Comparison of ENCODE assay signal across 10 cellular contexts in genomic region chr5:132687995-132688394, GRCh38. TPM values are rescaled to one million over a fixed set of nuclear protein-coding genes. Genes with fewer than 3 reads are reported as not detected.
DNase-seq lines count a peak whose midpoint lies in the region; ATAC-seq, FAIRE-seq and TF ChIP-seq lines count a peak whose summit lies in the region.
"Had no signal": no experiment of that assay in that cellular context is flagged by ENCODE, and none has a peak within 500 bp of the region (broad histone marks: within the 10 kb centered on the region; RNA-seq: fewer than 3 reads in every experiment).

No MANE protein-coding gene starts in this region.

- POLR2A ChIA-PET in PC-3 (lab: Charles Lee; ENCODE audit: unreplicated experiment) = no interaction called here

- TF ChIP-seq CTCF in PC-3 (conservative IDR thresholded peaks at IDR 0.05; ENCODE audit: low read depth, low read length) = no peak
- no peak for TF ChIP-seq CTCF in MM.1S (IDR thresholded peaks at IDR 0.05; ENCODE audit: low read length)

- H3K36me3 ChIP-seq in effector memory CD4-positive, alpha-beta T cell (ENCODE audit: control insufficient read depth, insufficient read depth, low read length) = no peaks in the 10 kb centered on the region
- H3K36me3 ChIP-seq in PC-3 (ENCODE audit: low read depth, low read length) (no peaks in the 10 kb centered on the region), MM.1S (replicated peaks; ENCODE audit: insufficient read depth, low read length) (no peaks in the 10 kb centered on the region)

- H3F3A ChIP-seq in PC-3 (ENCODE audit: low read length, unreplicated experiment) (no peaks in the 10 kb centered on the region), MM.1S (ENCODE audit: insufficient read depth, low read length) (no peaks in the 10 kb centered on the region)

- H3K4me3 ChIP-seq in effector memory CD4-positive, alpha-beta T cell (ENCODE audit: insufficient read depth, low read depth, low read length, poor library complexity, severe bottlenecking) = no peak overlapping the region
- H3K4me3 ChIP-seq in PC-3 (ENCODE audit: low read length) (no peak overlapping the region), MM.1S (ENCODE audit: low read length) (no peak overlapping the region)

- CTCF ChIA-PET in PC-3 (lab: Charles Lee) = no interaction called here

- H3K79me2 ChIP-seq in PC-3 (ENCODE audit: low read length) (no peaks in the 10 kb centered on the region), MM.1S (ENCODE audit: low read length) (no peaks in the 10 kb centered on the region)

- H3K4me3 Mint-ChIP-seq in T-helper 1 cell treated with Interleukin-12 subunit alpha and Interleukin-12 subunit beta and Interleukin-4 antibody, amounts not matched to agents 30 μg/mL and 1 μg/mL, for 36 hours = peak overlapping the region; percentile 26

- ATAC-seq in PC-3 (no peak), HG03159 (IDR thresholded peaks at IDR 0.05; ENCODE audit: unreplicated experiment) (no peak)
- ATAC-seq: left ventricle myocardium superior had no signal

- H3K36me3 Mint-ChIP-seq in T-helper 1 cell treated with Interleukin-12 subunit alpha and Interleukin-12 subunit beta and Interleukin-4 antibody, amounts not matched to agents 30 μg/mL and 1 μg/mL, for 36 hours (ENCODE audit: low read depth) = peaks cover 16% of the 10 kb centered on the region

- FAIRE-seq in GM19239 (lab: Jason Lieb, UNC) = peak; percentile 58

- no peaks in the 10 kb centered on the region for H3K27me3 ChIP-seq in effector memory CD4-positive, alpha-beta T cell (replicated peaks; ENCODE audit: control insufficient read depth, insufficient read depth, low read length, poor library complexity, severe bottlenecking)
- H3K27me3 ChIP-seq in PC-3 (ENCODE audit: low read length) = no peaks in the 10 kb centered on the region
- no peaks in the 10 kb centered on the region for H3K27me3 ChIP-seq in MM.1S (replicated peaks; ENCODE audit: insufficient read depth, low read length)

- no TSS peak for BruUV-seq in PC-3 (replicated peaks; lab: Mats Ljungman, UMichigan)

- peak overlapping the region; percentile 76 for H3K27ac Mint-ChIP-seq in T-helper 1 cell treated with Interleukin-12 subunit alpha and Interleukin-12 subunit beta and Interleukin-4 antibody, amounts not matched to agents 30 μg/mL and 1 μg/mL, for 36 hours

- H3K9me2 ChIP-seq in PC-3 (replicated peaks; ENCODE audit: low read length) = no peaks in the 10 kb centered on the region
- no peaks in the 10 kb centered on the region for H3K9me2 ChIP-seq in MM.1S (replicated peaks; ENCODE audit: insufficient read depth, low read length)

- peaks cover 37% of the 10 kb centered on the region for H3K4me1 Mint-ChIP-seq in T-helper 1 cell treated with Interleukin-12 subunit alpha and Interleukin-12 subunit beta and Interleukin-4 antibody, amounts not matched to agents 30 μg/mL and 1 μg/mL, for 36 hours (ENCODE audit: low read depth)

- H3K4me2 ChIP-seq in PC-3 (ENCODE audit: low read length) = no peak overlapping the region
- H3K4me2 ChIP-seq in MM.1S (ENCODE audit: low read depth, low read length) = no peak overlapping the region

- H3K9ac ChIP-seq in PC-3 (ENCODE audit: low read length) (no peak overlapping the region), MM.1S (ENCODE audit: low read length) (no peak overlapping the region)

- H3K9me3 ChIP-seq in effector memory CD4-positive, alpha-beta T cell (ENCODE audit: control insufficient read depth, low read length) = no peaks in the 10 kb centered on the region
- H3K9me3 ChIP-seq in PC-3 (ENCODE audit: low read length) = no peaks in the 10 kb centered on the region
- H3K9me3 ChIP-seq in MM.1S (replicated peaks; ENCODE audit: insufficient read depth, low read length) = no peaks in the 10 kb centered on the region

- H3K27me3 Mint-ChIP-seq in T-helper 1 cell treated with Interleukin-12 subunit alpha and Interleukin-12 subunit beta and Interleukin-4 antibody, amounts not matched to agents 30 μg/mL and 1 μg/mL, for 36 hours (ENCODE audit: low read depth) = no peaks in the 10 kb centered on the region

- no peaks in the 10 kb centered on the region for H4K20me1 ChIP-seq in PC-3 (ENCODE audit: low read length)
- H4K20me1 ChIP-seq in MM.1S (ENCODE audit: insufficient read depth, low read length) = no peaks in the 10 kb centered on the region

- no peak for DNase-seq in GM19239 (ENCODE audit: insufficient read length, low spot score)
- peak in 1 of 3 donors; percentile 25 for DNase-seq in effector memory CD4-positive, alpha-beta T cell
- no peak for DNase-seq in PC-3
- DNase-seq in MM.1S = no peak
- DNase-seq: foreskin melanocyte, left ventricle myocardium superior had no signal

- peaks cover 3% of the 10 kb centered on the region for H3K9me3 Mint-ChIP-seq in T-helper 1 cell treated with Interleukin-12 subunit alpha and Interleukin-12 subunit beta and Interleukin-4 antibody, amounts not matched to agents 30 μg/mL and 1 μg/mL, for 36 hours

- H3K4me1 ChIP-seq in effector memory CD4-positive, alpha-beta T cell (ENCODE audit: control insufficient read depth, insufficient read depth, low read length, poor library complexity, severe bottlenecking) = peaks cover 16% of the 10 kb centered on the region
- H3K4me1 ChIP-seq in PC-3 (ENCODE audit: insufficient read depth, low read length) (no peaks in the 10 kb centered on the region), MM.1S (ENCODE audit: low read length) (peaks cover 10% of the 10 kb centered on the region; the same call in 1 of the 2 replicates)

- intact Hi-C loops in PC-3 (cut with micrococcal nuclease) = no loop called here

- H2AFZ ChIP-seq in PC-3 (ENCODE audit: low read length) (no peak overlapping the region), MM.1S (ENCODE audit: low read length) (no peak overlapping the region)

- H3K27ac ChIP-seq in effector memory CD4-positive, alpha-beta T cell (ENCODE audit: insufficient read depth, low read length, poor library complexity, severe bottlenecking) = peak overlapping the region; percentile 53
- H3K27ac ChIP-seq in PC-3 (ENCODE audit: low read length) (no peak overlapping the region), MM.1S (ENCODE audit: low read length) (no peak overlapping the region)

RNA-seq across cellular contexts. Expression of gene IL4, which starts 14.2 kb away (rescaled TPM):
- not detected in 2 replicates for total RNA-seq in PC-3 (2014; rRNA removed)
- total RNA-seq: chondrocyte, left ventricle myocardium superior, posterior vena cava had no signal

RNA-seq across cellular contexts. Expression of gene IL13, which starts 30.0 kb away (rescaled TPM):
- total RNA-seq in PC-3 (2014; rRNA removed) = not detected in 2 replicates
- total RNA-seq: chondrocyte, left ventricle myocardium superior had no signal

RNA-seq across cellular contexts. Expression of gene KIF3A, which starts 49.4 kb away (rescaled TPM):
- 5.7 and 9.5 TPM in 2 replicates for total RNA-seq in PC-3 (2014; rRNA removed)

RNA-seq across cellular contexts. Expression of gene CCNI2, which starts 59.2 kb away (rescaled TPM):
- total RNA-seq in PC-3 (2014; rRNA removed) = not detected in 2 replicates
- total RNA-seq: chondrocyte, posterior vena cava had no signal
